In the genomic region with DNA sequence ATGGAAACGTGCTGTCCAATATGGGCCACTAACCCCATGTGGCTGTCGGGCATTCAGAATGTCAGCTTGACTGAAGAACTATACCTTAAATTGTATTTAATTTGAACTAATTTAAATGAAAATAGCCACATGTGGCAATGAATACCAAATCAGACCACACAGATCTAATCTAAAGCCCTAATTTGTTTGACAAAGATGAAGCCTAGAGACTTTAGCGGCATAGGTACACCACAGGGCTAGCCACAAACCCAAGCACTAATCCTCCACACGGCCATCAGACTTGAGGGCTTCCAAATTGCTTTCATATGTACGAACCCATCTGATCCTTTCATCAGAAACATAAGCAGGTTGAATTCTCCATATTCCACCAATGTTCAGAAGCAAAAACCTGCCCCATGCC, we compare ENCODE assay signal across 27 cellular contexts.
"Had no signal": no experiment of that assay in that cellular context is flagged by ENCODE, and none has a peak within 500 bp of the region (broad histone marks: within the 10 kb centered on the region; RNA-seq: fewer than 3 reads in every experiment).

No MANE protein-coding gene starts in this region.

- H3K4me3 Mint-ChIP-seq: activated CD4-positive, alpha-beta T cell treated with anti-CD3 and anti-CD28 coated beads, Interleukin-2, amount 10 ng/mL, durations not matched to agents 7 days and 5 days; activated CD8-positive, alpha-beta T cell treated with anti-CD3 and anti-CD28 coated beads for 36 hours; activated T-cell treated with anti-CD3 and anti-CD28 coated beads, Interleukin-2, amount 50 U/mL, for 4 hours; activated T-helper 17 cell treated with anti-CD3 and anti-CD28 coated beads, Interleukin-2, amount 50 U/mL, for 72 hours; naive thymus-derived CD8-positive, alpha-beta T cell; neural crest cell; stimulated activated memory B cell treated with anti-CD40 and anti-IgM and Interleukin-4, amounts not matched to agents 10 μg/mL and 1 μg/mL and 100 μg/mL, for 72 hours; stimulated activated naive CD8-positive, alpha-beta T cell treated with anti-CD3 and anti-CD28 coated beads, Interleukin-15, amount 100 ng/mL, for 72 hours; type B pancreatic cell had no signal

- DNase-seq: activated CD4-positive, alpha-beta T cell treated with anti-CD3 and anti-CD28 coated beads for 1 hour; activated CD4-positive, alpha-beta T cell treated with anti-CD3 and anti-CD28 coated beads, Interleukin-2, amount 10 ng/mL, durations not matched to agents 7 days and 5 days; activated CD8-positive, alpha-beta T cell treated with anti-CD3 and anti-CD28 coated beads for 36 hours; activated gamma-delta T cell treated with Interleukin-2 at 50 U/mL for 16 hours; activated naive CD4-positive, alpha-beta T cell treated with anti-CD3 and anti-CD28 coated beads, Interleukin-2, amount 50 U/mL, for 16 hours; activated T-cell treated with anti-CD3 and anti-CD28 coated beads, Interleukin-2, amount 50 U/mL, for 4 hours; amniotic stem cell; caudate nucleus; foreskin fibroblast; heart left ventricle; left colon; naive thymus-derived CD8-positive, alpha-beta T cell; occipital lobe; psoas muscle; stimulated activated CD4-positive, alpha-beta T cell treated with anti-CD3 and anti-CD28 coated beads, Interleukin-1b, Interleukin-23, amount 100 ng/mL, for 48 hours; stimulated activated CD4-positive, alpha-beta T cell treated with anti-CD3 and anti-CD28 coated beads, Interleukin-4, amount 100 ng/mL, for 4 hours; stimulated activated CD8-positive, alpha-beta memory T cell treated with anti-CD3 and anti-CD28 coated beads, Interleukin-4, amount 100 ng/mL, for 48 hours; stimulated activated naive CD8-positive, alpha-beta T cell treated with anti-CD3 and anti-CD28 coated beads, Interleukin-15, amount 100 ng/mL, for 72 hours; substantia nigra; T1000; uterus had no signal

- H3K4me3 ChIP-seq: heart left ventricle, psoas muscle, smooth muscle cell, uterus had no signal

- H2AFZ ChIP-seq: parathyroid adenoma had no signal

- H3K9ac ChIP-seq: parathyroid adenoma had no signal

- H3K9me3 ChIP-seq: heart left ventricle, psoas muscle, uterus had no signal

- H3K27ac ChIP-seq: heart left ventricle, parathyroid adenoma, psoas muscle, uterus had no signal

- H3K27me3 ChIP-seq: heart left ventricle, uterus had no signal

- H3K4me1 ChIP-seq: parathyroid adenoma, psoas muscle, uterus had no signal

- H3K9me3 Mint-ChIP-seq: activated CD4-positive, alpha-beta T cell treated with anti-CD3 and anti-CD28 coated beads, Interleukin-2, amount 10 ng/mL, durations not matched to agents 7 days and 5 days; activated CD8-positive, alpha-beta T cell treated with anti-CD3 and anti-CD28 coated beads for 36 hours; activated T-cell treated with anti-CD3 and anti-CD28 coated beads, Interleukin-2, amount 50 U/mL, for 4 hours; activated T-helper 17 cell treated with anti-CD3 and anti-CD28 coated beads, Interleukin-2, amount 50 U/mL, for 72 hours; naive thymus-derived CD8-positive, alpha-beta T cell; neural crest cell; stimulated activated memory B cell treated with anti-CD40 and anti-IgM and Interleukin-4, amounts not matched to agents 10 μg/mL and 1 μg/mL and 100 μg/mL, for 72 hours; stimulated activated naive CD8-positive, alpha-beta T cell treated with anti-CD3 and anti-CD28 coated beads, Interleukin-15, amount 100 ng/mL, for 72 hours; type B pancreatic cell had no signal

- H3K27ac Mint-ChIP-seq: activated CD4-positive, alpha-beta T cell treated with anti-CD3 and anti-CD28 coated beads, Interleukin-2, amount 10 ng/mL, durations not matched to agents 7 days and 5 days; activated CD8-positive, alpha-beta T cell treated with anti-CD3 and anti-CD28 coated beads for 36 hours; activated T-helper 17 cell treated with anti-CD3 and anti-CD28 coated beads, Interleukin-2, amount 50 U/mL, for 72 hours; stimulated activated memory B cell treated with anti-CD40 and anti-IgM and Interleukin-4, amounts not matched to agents 10 μg/mL and 1 μg/mL and 100 μg/mL, for 72 hours; type B pancreatic cell had no signal

- H3K27me3 Mint-ChIP-seq: activated CD4-positive, alpha-beta T cell treated with anti-CD3 and anti-CD28 coated beads, Interleukin-2, amount 10 ng/mL, durations not matched to agents 7 days and 5 days; activated CD8-positive, alpha-beta T cell treated with anti-CD3 and anti-CD28 coated beads for 36 hours; activated T-helper 17 cell treated with anti-CD3 and anti-CD28 coated beads, Interleukin-2, amount 50 U/mL, for 72 hours; naive thymus-derived CD8-positive, alpha-beta T cell; stimulated activated naive CD8-positive, alpha-beta T cell treated with anti-CD3 and anti-CD28 coated beads, Interleukin-15, amount 100 ng/mL, for 72 hours; type B pancreatic cell had no signal

- H3K79me2 ChIP-seq: parathyroid adenoma had no signal

- H3K36me3 ChIP-seq: uterus had no signal

- H3K4me1 Mint-ChIP-seq: activated T-helper 17 cell treated with anti-CD3 and anti-CD28 coated beads, Interleukin-2, amount 50 U/mL, for 72 hours; stimulated activated memory B cell treated with anti-CD40 and anti-IgM and Interleukin-4, amounts not matched to agents 10 μg/mL and 1 μg/mL and 100 μg/mL, for 72 hours had no signal

- H3K4me2 ChIP-seq: smooth muscle cell had no signal
